8 cellular contexts compared by ENCODE assay signal in genomic region chr12:67647547-67648305, GRCh38. TPM values are rescaled to one million over a fixed set of nuclear protein-coding genes. Genes with fewer than 3 reads are reported as not detected.
A peak's percentile ranks its signal among the peaks of the same experiment; 100 is the strongest.
DNase-seq lines count a peak whose midpoint lies in the region; ATAC-seq and TF ChIP-seq lines count a peak whose summit lies in the region.

No MANE protein-coding gene starts in this region.

- peak overlapping the region; percentile 94 for H3K4me2 ChIP-seq in mammary epithelial cell (ENCODE audit: insufficient read depth, low read depth, low read length)

- peak overlapping the region; percentile 86 for H3K27ac ChIP-seq in mammary epithelial cell (ENCODE audit: insufficient read depth, low read depth, low read length)

- DNase-seq in Daoy (ENCODE audit: low read depth) = peak; percentile 92
- DNase-seq in HFF-Myc (ENCODE audit: extremely low read depth, low read depth) = peak; percentile 80
- DNase-seq in NCI-H187 treated with DMSO at 0.1 percent for 48 hours (lab: John Stamatoyannopoulos, UW) = peak; percentile 67
- DNase-seq in T-helper 2 cell = peak; percentile 2 to 61 (median 26)
- peak; percentile 80 for DNase-seq in mammary epithelial cell
- peak; percentile 89 for DNase-seq in retina

- H3K9ac ChIP-seq in mammary epithelial cell (ENCODE audit: insufficient read depth, low read length) (peak overlapping the region; percentile 89), iPS-15b (ENCODE audit: low read depth, low read length) (no peak overlapping the region)

- 27% methylated on average over 26 of the region's 36 CpGs for WGBS in mammary epithelial cell (ENCODE audit: low coverage, missing lambda C conversion rate)

- TF ChIP-seq CTCF in HFF-Myc (IDR thresholded peaks at IDR 0.05; ENCODE audit: low read depth, low read length, missing control alignments) = peak; percentile 25
- peak; percentile 32 to 50 for TF ChIP-seq CTCF in mammary epithelial cell (conservative IDR thresholded peaks at IDR 0.05 in 1 of 2, IDR thresholded peaks at IDR 0.05 in 1 of 2; ENCODE audit: extremely low read depth in 1 of 2, insufficient read depth in 1 of 2, low read depth in 1 of 2, low read length in 2 of 2)

- peak overlapping the region; percentile 83 for H3K4me3 ChIP-seq in HFF-Myc (replicated peaks; ENCODE audit: low read depth, low read length)
- peak overlapping the region; percentile 62 to 82 (median 66) for H3K4me3 ChIP-seq in mammary epithelial cell (replicated peaks in 1 of 3; ENCODE audit: insufficient read depth in 1 of 3, low read depth in 2 of 3, low read length in 3 of 3)
- H3K4me3 ChIP-seq in iPS-15b (ENCODE audit: low read depth, low read length) = peak overlapping the region; percentile 85

- no TSS peak for BruUV-seq in mammary epithelial cell (replicated peaks; lab: Mats Ljungman, UMichigan)

- H3K4me1 ChIP-seq in mammary epithelial cell (ENCODE audit: insufficient read depth, low read length) (peaks cover 21% of the 10 kb centered on the region), iPS-15b (ENCODE audit: control insufficient read depth, insufficient read depth, low read length) (peaks cover 5% of the 10 kb centered on the region)

- peak overlapping the region; percentile 91 for H2AFZ ChIP-seq in mammary epithelial cell (ENCODE audit: low read depth, low read length)

- dilution Hi-C loops in mammary epithelial cell (cut with HindIII; ENCODE audit: low sequenced_read_pairs) = no loop called here

- in situ Hi-C loops in mammary epithelial cell (cut with MboI; ENCODE audit: low sequenced_read_pairs in 2 of 2) = loop anchor here in 1 of 2 donors (25.0 kb wide), 1 partner anchor 185 kb away; no protein-coding TSS in a partner anchor

- H3K27me3 ChIP-seq in mammary epithelial cell (ENCODE audit: insufficient read depth, low read length) = no peaks in the 10 kb centered on the region
- H3K27me3 ChIP-seq in iPS-15b (ENCODE audit: control insufficient read depth, insufficient read depth, low read length) = no peaks in the 10 kb centered on the region

- H3K36me3 ChIP-seq in mammary epithelial cell (ENCODE audit: insufficient read depth, low read length) (no peaks in the 10 kb centered on the region), iPS-15b (ENCODE audit: control insufficient read depth, insufficient read depth, low read length) (no peaks in the 10 kb centered on the region)

- CTCF ChIA-PET in mammary epithelial cell (lab: Charles Lee; ENCODE audit: low non-redundant PET) = interaction anchor here (0.5 to 1.4 kb wide), 3 partner anchors 13 to 324 kb away, joined by 3 to 6 read pairs (median 6); no protein-coding TSS in a partner anchor

- peaks cover 38% of the 10 kb centered on the region for H3K79me2 ChIP-seq in mammary epithelial cell (ENCODE audit: insufficient read depth, low read length)

- H4K20me1 ChIP-seq in mammary epithelial cell (ENCODE audit: insufficient read depth, low read length) = no peaks in the 10 kb centered on the region

- H3K9me3 ChIP-seq in mammary epithelial cell (replicated peaks; ENCODE audit: insufficient read depth, low read length) (no peaks in the 10 kb centered on the region), iPS-15b (ENCODE audit: control insufficient read depth, insufficient read depth, low read length) (no peaks in the 10 kb centered on the region)

- ATAC-seq in GM18858 (IDR thresholded peaks at IDR 0.05; ENCODE audit: unreplicated experiment) = no peak

- intact Hi-C loops in mammary epithelial cell (cut with micrococcal nuclease) = loop anchor here (1.0 to 5.0 kb wide), 4 partner anchors 54 to 293 kb away; no protein-coding TSS in a partner anchor

RNA-seq across cellular contexts. Expression of gene DYRK2, which starts 0.8 kb away (rescaled TPM):
- total RNA-seq in Daoy (2014; rRNA removed; shearing (Covaris generic)) = 15.6 and 31.3 TPM in 2 replicates
- 10 to 100 TPM; 17.8 to 25.8 TPM for total RNA-seq in mammary epithelial cell
- polyA plus RNA-seq in mammary epithelial cell = 16.3 TPM
- polyA minus RNA-seq in mammary epithelial cell = 43.1 TPM

Comparison
In these comparisons a context has a peak if more than half of its experiments do, and no peak if none do; other contexts are left out.
1. DNase-seq: peak in every context shown above with its lines; median percentile 92 in Daoy; 89 in retina; 80 in HFF-Myc; 80 in mammary epithelial cell; 67 in NCI-H187 treated with DMSO at 0.1 percent for 48 hours; 26 in T-helper 2 cell.